Comparison of ENCODE assay signal across 1 cellular context in genomic region chr17:1473841-1474240, GRCh38.
A peak's percentile ranks its signal among the peaks of the same experiment; 100 is the strongest.
TF ChIP-seq lines count a peak whose summit lies in the region.

No MANE protein-coding gene starts in this region.

TF ChIP-seq in GM12878, 131 proteins besides CTCF, POLR2A, EP300 and RAD21 (continues in another document):
- TF ChIP-seq ZBTB11 (CRISPR knock-in tag; IDR thresholded peaks at IDR 0.05) (no peak), NR2C2 (IDR thresholded peaks at IDR 0.05; ENCODE audit: borderline replicate concordance, control insufficient read depth, insufficient read length, low read depth) (no peak), SMC3 (IDR thresholded peaks at IDR 0.05; ENCODE audit: borderline replicate concordance, low read length) (no peak), ATF7 (IDR thresholded peaks at IDR 0.05; ENCODE audit: low read depth) (peak; percentile 44; the same call in 1 of the 2 replicates), SKIL (IDR thresholded peaks at IDR 0.05; ENCODE audit: low read depth, poor library complexity, severe bottlenecking) (peak; percentile 52), KLF5 (IDR thresholded peaks at IDR 0.05; ENCODE audit: partially characterized antibody) (no peak), BCL11A (IDR thresholded peaks at IDR 0.05; ENCODE audit: low read depth, low read length) (no peak), BHLHE40 (IDR thresholded peaks at IDR 0.05; ENCODE audit: borderline replicate concordance in 1 of 2, low read depth in 2 of 2, low read length in 1 of 2) (peak; percentile 74 to 83; a peak in 3 of 4 replicates), NFXL1 (IDR thresholded peaks at IDR 0.05; ENCODE audit: borderline replicate concordance) (no peak), CREM (IDR thresholded peaks at IDR 0.05; ENCODE audit: low read depth) (peak; percentile 58), MXI1 (IDR thresholded peaks at IDR 0.05; ENCODE audit: low read depth, low read length) (peak; percentile 68), NFYA (IDR thresholded peaks at IDR 0.05; ENCODE audit: borderline replicate concordance, low read depth, low read length) (no peak), TAF1 (IDR thresholded peaks at IDR 0.05; ENCODE audit: borderline replicate concordance, low read depth, low read length) (no peak), SIN3A (IDR thresholded peaks at IDR 0.05; ENCODE audit: low read depth, low read length) (peak; percentile 61; the same call in 1 of the 2 replicates), NRF1 (conservative IDR thresholded peaks at IDR 0.05; ENCODE audit: low read depth, low read length) (no peak), PKNOX1 (IDR thresholded peaks at IDR 0.05) (peak; percentile 34; the same call in 1 of the 2 replicates), REST (IDR thresholded peaks at IDR 0.05; ENCODE audit: low read depth, low read length) (no peak), ZBTB4 (CRISPR knock-in tag; IDR thresholded peaks at IDR 0.05) (no peak), POLR2AphosphoS5 (IDR thresholded peaks at IDR 0.05; ENCODE audit: low read length) (no peak), GABPA (IDR thresholded peaks at IDR 0.05; ENCODE audit: low read depth) (no peak), NR2C1 (IDR thresholded peaks at IDR 0.05) (no peak), CHD4 (IDR thresholded peaks at IDR 0.05) (no peak), POU2F2 (IDR thresholded peaks at IDR 0.05; ENCODE audit: borderline replicate concordance, low read depth, low read length) (no peak), PBX3 (IDR thresholded peaks at IDR 0.05; ENCODE audit: insufficient replicate concordance, low read depth, low read length) (peak; percentile 7), ZBTB40 (IDR thresholded peaks at IDR 0.05; ENCODE audit: borderline replicate concordance) (no peak), ZNF274 (IDR thresholded peaks at IDR 0.05; ENCODE audit: insufficient read depth, insufficient read length) (no peak), BRCA1 (IDR thresholded peaks at IDR 0.05; ENCODE audit: low read depth, low read length) (no peak), TARDBP (IDR thresholded peaks at IDR 0.05; ENCODE audit: borderline replicate concordance) (no peak), IRF5 (IDR thresholded peaks at IDR 0.05; ENCODE audit: borderline replicate concordance) (no peak), HDGF (IDR thresholded peaks at IDR 0.05) (peak; percentile 77; the same call in 1 of the 2 replicates), NFIC (IDR thresholded peaks at IDR 0.05; ENCODE audit: low read depth, low read length) (no peak), BCL3 (IDR thresholded peaks at IDR 0.05; ENCODE audit: borderline replicate concordance, insufficient read depth, low read depth, low read length, poor library complexity, severe bottlenecking) (no peak), MEF2B (IDR thresholded peaks at IDR 0.05; ENCODE audit: partially characterized antibody, poor library complexity, severe bottlenecking) (no peak), RCOR1 (conservative IDR thresholded peaks at IDR 0.05; ENCODE audit: low read depth, low read length) (no peak), HDAC6 (IDR thresholded peaks at IDR 0.05; ENCODE audit: unreplicated experiment) (no peak), HCFC1 (IDR thresholded peaks at IDR 0.05; ENCODE audit: low read length) (no peak)
